In the genomic region with DNA sequence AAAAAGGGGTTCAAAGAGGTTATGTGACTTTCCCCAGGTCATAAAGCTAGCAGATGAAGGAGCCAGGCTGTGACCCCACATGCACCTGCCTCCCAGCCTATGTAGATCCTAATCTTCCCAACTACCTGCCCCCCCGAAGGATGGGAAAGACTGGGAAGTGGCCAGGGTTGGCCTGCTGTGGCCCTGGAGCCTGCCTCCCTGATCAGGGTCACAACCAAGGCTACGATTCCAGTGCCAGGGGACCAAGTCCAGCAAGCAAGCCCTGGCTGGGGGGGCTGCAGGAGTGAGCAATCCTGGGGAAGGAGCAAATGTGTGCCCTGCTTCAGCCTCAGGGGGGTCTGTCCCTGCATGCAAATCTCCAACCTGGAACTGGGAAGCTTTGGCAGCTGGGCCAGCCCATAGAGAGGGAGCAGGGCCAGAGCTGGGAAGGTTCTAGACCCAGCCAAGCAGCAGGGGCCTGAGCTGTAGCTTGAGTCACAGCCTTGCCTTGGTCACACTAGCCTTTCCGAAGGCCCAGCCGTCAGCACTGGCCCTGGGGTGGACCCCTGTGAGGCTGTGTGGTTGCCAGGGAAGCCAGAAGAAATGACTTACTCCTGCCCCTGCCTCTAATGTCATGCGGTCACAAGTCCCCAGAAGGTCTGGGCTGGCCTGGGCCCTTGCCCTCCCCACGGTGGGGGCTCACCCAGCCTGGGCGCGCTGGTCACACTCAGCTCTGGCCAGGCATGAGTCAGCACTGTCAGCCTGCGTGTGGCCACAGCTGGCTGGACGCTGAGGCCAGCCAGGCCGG, we compare ENCODE assay signal across 9 cellular contexts.
DNase-seq lines count a peak whose midpoint lies in the region; ATAC-seq and TF ChIP-seq lines count a peak whose summit lies in the region.
"Had no signal": no experiment of that assay in that cellular context is flagged by ENCODE, and none has a peak within 500 bp of the region (broad histone marks: within the 10 kb centered on the region; RNA-seq: fewer than 3 reads in every experiment).

No MANE protein-coding gene starts in this region.

- TF ChIP-seq CTCF in lung (IDR thresholded peaks at IDR 0.05; ENCODE audit: control extremely low read depth, extremely low read depth) (no peak), thoracic aorta (IDR thresholded peaks at IDR 0.05) (no peak)

- H3K36me3 ChIP-seq in CD4-positive, CD25-positive, alpha-beta regulatory T cell (ENCODE audit: control insufficient read depth, insufficient read depth, low read length), result no peaks in the 10 kb centered on the region
- H3K36me3 ChIP-seq in lung (ENCODE audit: control insufficient read depth in 2 of 2, insufficient read depth in 2 of 2, low read length in 2 of 2), result no peaks in the 10 kb centered on the region
- no peaks in the 10 kb centered on the region for H3K36me3 ChIP-seq in thoracic aorta

- H3K27me3 ChIP-seq in CD4-positive, CD25-positive, alpha-beta regulatory T cell (ENCODE audit: control insufficient read depth, insufficient read depth, low read length), result no peaks in the 10 kb centered on the region
- H3K27me3 ChIP-seq in lung (ENCODE audit: control insufficient read depth, insufficient read depth) (no peaks in the 10 kb centered on the region), thoracic aorta (replicated peaks; ENCODE audit: insufficient read depth) (no peaks in the 10 kb centered on the region)

- H3K27me3 Mint-ChIP-seq in CD4-positive, CD25-positive, alpha-beta regulatory T cell, result peaks cover 22% of the 10 kb centered on the region

- H3K4me3 Mint-ChIP-seq in CD4-positive, CD25-positive, alpha-beta regulatory T cell, result peak overlapping the region; percentile 70 to 85 (median 84)

- no peaks in the 10 kb centered on the region for H3K9me3 ChIP-seq in CD4-positive, CD25-positive, alpha-beta regulatory T cell (ENCODE audit: control insufficient read depth in 2 of 2, low read length in 2 of 2)
- H3K9me3 ChIP-seq in lung (ENCODE audit: control insufficient read depth in 2 of 2, insufficient read depth in 1 of 2, low read length in 1 of 2) (no peaks in the 10 kb centered on the region), thoracic aorta (no peaks in the 10 kb centered on the region)

- no peak overlapping the region for H3K4me3 ChIP-seq in CD4-positive, CD25-positive, alpha-beta regulatory T cell (ENCODE audit: low read depth, low read length)
- H3K4me3 ChIP-seq in lung (no peak overlapping the region), thoracic aorta (peak overlapping the region; percentile 78)

- DNase-seq in CD4-positive, CD25-positive, alpha-beta regulatory T cell, result no peak
- DNase-seq in NCI-H526 treated with DMSO at 0.1 percent for 48 hours (lab: John Stamatoyannopoulos, UW) (peak; percentile 33), dermis blood vessel endothelial cell (peak; percentile 78), lung (ENCODE audit: low spot score) (peak; percentile 45), thoracic aorta (ENCODE audit: low spot score) (peak; percentile 76), NCI-H1092 (lab: John Stamatoyannopoulos, UW) (no peak), HT-29 (ENCODE audit: low spot score) (no peak)

- no peaks in the 10 kb centered on the region for H3K9me3 Mint-ChIP-seq in CD4-positive, CD25-positive, alpha-beta regulatory T cell

- no peak overlapping the region for H3K27ac ChIP-seq in CD4-positive, CD25-positive, alpha-beta regulatory T cell (ENCODE audit: insufficient read depth, low read length, poor library complexity, severe bottlenecking)
- H3K27ac ChIP-seq in lung (ENCODE audit: low read depth in 1 of 2, low read length in 1 of 2) (peak overlapping the region; percentile 91 to 99), thoracic aorta (peak overlapping the region; percentile 98 to 99)
- H3K27ac ChIP-seq: HL-60 had no signal

- H3K36me3 Mint-ChIP-seq in CD4-positive, CD25-positive, alpha-beta regulatory T cell, result no peaks in the 10 kb centered on the region

- WGBS in lung, 2 donors, result 60 to 71% methylated on average over 11 of the region's 11 CpGs

- no peak overlapping the region for H3K27ac Mint-ChIP-seq in CD4-positive, CD25-positive, alpha-beta regulatory T cell

- H3K4me1 Mint-ChIP-seq in CD4-positive, CD25-positive, alpha-beta regulatory T cell, result peaks cover 0 to 17% (median 12%) of the 10 kb centered on the region in 4 donors

- peaks cover 13% of the 10 kb centered on the region for H3K4me1 ChIP-seq in CD4-positive, CD25-positive, alpha-beta regulatory T cell (ENCODE audit: control insufficient read depth, insufficient read depth, low read length, poor library complexity, severe bottlenecking)
- peaks cover 4 to 30% of the 10 kb centered on the region in 2 donors for H3K4me1 ChIP-seq in lung (ENCODE audit: control insufficient read depth in 2 of 2, insufficient read depth in 2 of 2, low read length in 2 of 2)
- peaks cover 17 to 31% of the 10 kb centered on the region in 2 donors for H3K4me1 ChIP-seq in thoracic aorta (ENCODE audit: control insufficient read depth in 1 of 2, low read depth in 2 of 2)

- no peak for ATAC-seq in CD4-positive, CD25-positive, alpha-beta regulatory T cell (ENCODE audit: low read depth in 2 of 2)
- ATAC-seq in lung (ENCODE audit: insufficient read depth, low FRiP score) (peak; percentile 30), thoracic aorta (ENCODE audit: insufficient number of reproducible peaks, low FRiP score, low read depth) (peak; percentile 45), HG03432 (IDR thresholded peaks at IDR 0.05; ENCODE audit: unreplicated experiment) (no peak)

Comparison
In these comparisons a context has a peak if more than half of its experiments do, and no peak if none do; other contexts are left out.
1. ATAC-seq: peak in lung (single experiment) and thoracic aorta (single experiment); none in CD4-positive, CD25-positive, alpha-beta regulatory T cell (0 of 2) and HG03432 (single experiment).
2. DNase-seq: peak in NCI-H526 treated with DMSO at 0.1 percent for 48 hours (single experiment), dermis blood vessel endothelial cell (single experiment), lung (single experiment) and thoracic aorta (single experiment); none in CD4-positive, CD25-positive, alpha-beta regulatory T cell (0 of 3), NCI-H1092 (single experiment) and HT-29 (single experiment).